ENCODE assay signal across 11 cellular contexts in the genomic region with DNA sequence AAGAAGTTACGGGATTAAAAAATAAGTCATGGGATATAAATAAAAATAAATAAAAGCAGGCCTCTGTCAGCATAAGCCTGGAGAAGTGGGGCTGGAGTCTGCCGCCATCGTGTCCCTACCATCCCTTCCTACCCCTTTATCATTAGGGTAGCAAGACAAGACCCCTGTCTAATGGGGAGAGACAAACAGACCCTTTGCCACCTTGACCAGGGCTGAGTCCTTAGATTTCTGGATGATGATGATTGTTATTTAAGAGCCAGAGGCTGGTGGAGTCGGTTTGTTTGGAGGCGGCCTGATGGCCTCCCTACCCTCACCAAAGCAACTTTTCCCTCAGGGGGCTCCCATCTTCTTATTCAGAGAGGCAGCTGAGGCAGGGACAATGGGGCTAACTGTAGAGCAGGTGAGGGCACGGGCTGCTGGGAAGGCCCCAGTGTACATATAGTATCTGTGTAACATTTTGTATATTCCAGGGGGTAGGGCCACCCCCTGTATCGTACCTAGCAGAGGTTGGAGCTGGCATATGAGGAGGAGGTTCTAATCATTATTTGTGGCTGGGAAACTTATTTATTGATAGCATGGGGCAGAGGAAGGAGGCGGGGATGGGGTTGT. TPM values are rescaled to one million over a fixed set of nuclear protein-coding genes. Genes with fewer than 3 reads are reported as not detected.
"Had no signal": no experiment of that assay in that cellular context is flagged by ENCODE, and none has a peak within 500 bp of the region (broad histone marks: within the 10 kb centered on the region; RNA-seq: fewer than 3 reads in every experiment).

No MANE protein-coding gene starts in this region.

RNA-seq across cellular contexts. Expression of a gene that starts 8.8 kb away (rescaled TPM):
- total RNA-seq: activated CD4-positive, alpha-beta T cell treated with anti-CD3 and anti-CD28 coated beads for 36 hours; activated CD8-positive, alpha-beta memory T cell treated with anti-CD3 and anti-CD28 coated beads for 36 hours; activated CD8-positive, alpha-beta T cell treated with anti-CD3 and anti-CD28 coated beads for 36 hours; activated naive CD8-positive, alpha-beta T cell treated with anti-CD3 and anti-CD28 coated beads, Interleukin-2, amount 10 ng/mL, durations not matched to agents 7 days and 5 days; activated T-helper 2 cell treated with anti-CD3 and anti-CD28 coated beads, Interferon-gamma antibody, Interleukin-2, Interleukin-4, amounts not matched to agents 10 μg/mL and 5 μg/mL and 100 μg/mL, durations not matched to agents 14 hours and 24 hours and 36 hours; ascending aorta; bronchial epithelial cell; chondrocyte had no signal
- polyA plus RNA-seq: adipose tissue, cardiac muscle cell had no signal

RNA-seq across cellular contexts. Expression of a gene that starts 15.7 kb away (rescaled TPM):
- total RNA-seq: activated CD4-positive, alpha-beta memory T cell treated with anti-CD3 and anti-CD28 coated beads for 36 hours; activated CD4-positive, alpha-beta T cell treated with anti-CD3 and anti-CD28 coated beads for 36 hours; activated CD8-positive, alpha-beta memory T cell treated with anti-CD3 and anti-CD28 coated beads for 36 hours; activated CD8-positive, alpha-beta T cell treated with anti-CD3 and anti-CD28 coated beads for 36 hours; activated naive CD8-positive, alpha-beta T cell treated with anti-CD3 and anti-CD28 coated beads, Interleukin-2, amount 10 ng/mL, durations not matched to agents 7 days and 5 days; activated T-helper 2 cell treated with anti-CD3 and anti-CD28 coated beads, Interferon-gamma antibody, Interleukin-2, Interleukin-4, amounts not matched to agents 10 μg/mL and 5 μg/mL and 100 μg/mL, durations not matched to agents 14 hours and 24 hours and 36 hours; ascending aorta; chondrocyte had no signal
- polyA plus RNA-seq: cardiac muscle cell had no signal
